Comparison of ENCODE assay signal across 11 cellular contexts in genomic region chr18:70195014-70195614, GRCh38. TPM values are rescaled to one million over a fixed set of nuclear protein-coding genes. Genes with fewer than 3 reads are reported as not detected.
A peak's percentile ranks its signal among the peaks of the same experiment; 100 is the strongest.
DNase-seq lines count a peak whose midpoint lies in the region; ATAC-seq and TF ChIP-seq lines count a peak whose summit lies in the region.
"Had no signal": no experiment of that assay in that cellular context is flagged by ENCODE, and none has a peak within 500 bp of the region (broad histone marks: within the 10 kb centered on the region; RNA-seq: fewer than 3 reads in every experiment).

No MANE protein-coding gene starts in this region.

- no peaks in the 10 kb centered on the region for H3K4me1 ChIP-seq in upper lobe of right lung

- DNase-seq in left cardiac atrium (no peak), H7 (no peak), upper lobe of right lung (no peak), omental fat pad (ENCODE audit: low spot score) (no peak), WERI-Rb-1 (no peak)
- DNase-seq: activated CD8-positive, alpha-beta memory T cell treated with anti-CD3 and anti-CD28 coated beads, Interleukin-2, amount 50 U/mL, for 48 hours; stimulated activated CD4-positive, alpha-beta T cell treated with anti-CD3 and anti-CD28 coated beads, Interleukin-4, amount 100 ng/mL, for 4 hours had no signal

- TF ChIP-seq CTCF in upper lobe of right lung (IDR thresholded peaks at IDR 0.05) (no peak), omental fat pad (IDR thresholded peaks at IDR 0.05) (no peak), WERI-Rb-1 (IDR thresholded peaks at IDR 0.05; ENCODE audit: low read depth, low read length) (no peak)

- H3K4me3 ChIP-seq in H7 (ENCODE audit: insufficient read depth, low read depth, low read length) = no peak overlapping the region
- H3K4me3 ChIP-seq in upper lobe of right lung = no peak overlapping the region
- no peak overlapping the region for H3K4me3 ChIP-seq in WERI-Rb-1 (ENCODE audit: low read depth, low read length)
- H3K4me3 ChIP-seq: SJSA1 had no signal

- H3K27ac ChIP-seq in upper lobe of right lung (no peak overlapping the region), WERI-Rb-1 (no peak overlapping the region)
- H3K27ac ChIP-seq: SJSA1 had no signal

- H3K36me3 ChIP-seq in H7 (replicated peaks; ENCODE audit: control insufficient read depth, insufficient read depth, low read length) = peaks cover 8% of the 10 kb centered on the region
- H3K36me3 ChIP-seq in upper lobe of right lung = peaks cover 67% of the 10 kb centered on the region
- H3K36me3 ChIP-seq in WERI-Rb-1 = peaks cover 30% of the 10 kb centered on the region

- ATAC-seq in GM18861 (IDR thresholded peaks at IDR 0.05; ENCODE audit: unreplicated experiment) = peak; percentile 29
- peak; percentile 43 for ATAC-seq in GM21528 (IDR thresholded peaks at IDR 0.05; ENCODE audit: low FRiP score, unreplicated experiment)
- ATAC-seq in HG03175 (IDR thresholded peaks at IDR 0.05; ENCODE audit: unreplicated experiment) = peak; percentile 18
- peak; percentile 78 to 79 for ATAC-seq in left cardiac atrium
- ATAC-seq in upper lobe of right lung = no peak
- no peak for ATAC-seq in omental fat pad (ENCODE audit: low FRiP score)

- intact Hi-C loops in left cardiac atrium (cut with DNase I) = loop anchor here (5.0 to 10.0 kb wide), 3 partner anchors 90 to 257 kb away; partner anchors contain the start of gene SOCS6 (in 1 of the 2)
- intact Hi-C loops in upper lobe of right lung (cut with DNase I) = loop anchor here (10.0 kb wide), 2 partner anchors 230 to 260 kb away; no protein-coding TSS in a partner anchor

- H3K9me3 ChIP-seq in upper lobe of right lung (no peaks in the 10 kb centered on the region), WERI-Rb-1 (ENCODE audit: severe bottlenecking) (no peaks in the 10 kb centered on the region)
- H3K9me3 ChIP-seq: SJSA1 had no signal

- H3K27me3 ChIP-seq in H7 (ENCODE audit: control insufficient read depth, insufficient read depth, low read length) (no peaks in the 10 kb centered on the region), upper lobe of right lung (no peaks in the 10 kb centered on the region), WERI-Rb-1 (ENCODE audit: insufficient read depth, low read depth, severe bottlenecking) (no peaks in the 10 kb centered on the region)
- H3K27me3 ChIP-seq: SJSA1 had no signal

RNA-seq across cellular contexts. Expression of gene RTTN, which starts 10.4 kb away (rescaled TPM):
- total RNA-seq in left cardiac atrium (1 to 10 TPM; 5.4 to 6.5 TPM), upper lobe of right lung (13.0 TPM), omental fat pad (10 to 100 TPM in 3 of 4 donors, 1 to 10 TPM in 1; 9.7 to 23.5 (median 11.0) TPM)
- 21.8 and 24.5 TPM in 2 replicates for total RNA-seq in H7 (2014; rRNA removed; shearing (Covaris generic))

Comparison
In these comparisons a context has a peak if more than half of its experiments do, and no peak if none do; other contexts are left out.
1. ATAC-seq: peak in GM18861 (single experiment), GM21528 (single experiment), HG03175 (single experiment) and left cardiac atrium (2 of 2); none in upper lobe of right lung (single experiment) and omental fat pad (single experiment).